In genomic region chr21:37198989-37199924, GRCh38 we compare ENCODE assay signal across 2 cellular contexts.
TF ChIP-seq lines count a peak whose summit lies in the region.

No MANE protein-coding gene starts in this region.

TF ChIP-seq in SK-N-SH, 30 proteins besides CTCF, POLR2A, EP300 and RAD21 (continued from another document):
- no peak for TF ChIP-seq YY1 (IDR thresholded peaks at IDR 0.05; ENCODE audit: low read depth)
- no peak for TF ChIP-seq RXRA (IDR thresholded peaks at IDR 0.05; ENCODE audit: borderline replicate concordance, low read depth)
TF ChIP-seq in SK-N-SH: peak in this region for 0.

TF ChIP-seq in SK-N-SH treated with all-trans-retinoic acid at 6 μM for 48 hours, 23 proteins besides CTCF, POLR2A, EP300 and RAD21 (continued from another document):
- no peak for TF ChIP-seq CSRNP3 (CRISPR knock-in tag; IDR thresholded peaks at IDR 0.05)
TF ChIP-seq in SK-N-SH treated with all-trans-retinoic acid at 6 μM for 48 hours: peak in this region for 0.
